17 cellular contexts compared by ENCODE assay signal in the genomic region with DNA sequence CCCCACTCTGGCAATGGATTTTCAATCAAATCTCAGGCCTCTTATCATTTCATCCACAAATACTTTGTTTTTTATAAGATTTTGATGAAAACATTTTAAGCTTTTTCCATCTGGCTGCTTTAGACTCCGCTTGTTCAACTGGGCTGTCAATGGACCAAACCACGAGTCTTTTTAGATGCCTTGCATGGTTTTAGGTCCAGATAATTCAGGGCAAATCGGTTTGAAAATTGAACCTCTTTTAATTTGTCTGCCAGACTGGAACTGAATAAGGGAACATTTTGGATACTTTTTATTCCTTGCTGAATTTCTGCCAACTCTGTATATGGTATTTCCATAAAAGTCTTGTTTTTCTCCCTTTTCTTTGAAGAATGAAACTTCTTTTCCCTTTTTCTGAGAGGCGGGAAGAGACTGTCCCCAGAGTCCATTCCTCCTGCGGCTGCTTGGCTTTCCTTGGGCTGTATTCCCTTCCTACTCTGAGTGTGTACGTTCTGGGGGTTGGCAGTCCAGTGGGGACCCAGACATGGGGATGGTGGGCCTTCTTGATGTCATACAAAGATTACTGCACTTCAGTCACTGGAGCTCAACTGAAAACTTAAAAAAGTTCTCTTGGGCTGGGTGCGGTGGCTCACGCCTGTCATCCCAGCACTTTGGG. TPM values are rescaled to one million over a fixed set of nuclear protein-coding genes. Genes with fewer than 3 reads are reported as not detected.
A peak's percentile ranks its signal among the peaks of the same experiment; 100 is the strongest.
DNase-seq lines count a peak whose midpoint lies in the region; ATAC-seq and TF ChIP-seq lines count a peak whose summit lies in the region.
"Had no signal": no experiment of that assay in that cellular context is flagged by ENCODE, and none has a peak within 500 bp of the region (broad histone marks: within the 10 kb centered on the region; RNA-seq: fewer than 3 reads in every experiment).

No MANE protein-coding gene starts in this region.

- POLR2A ChIA-PET in T-cell (lab: Charles Lee) = no interaction called here

- peaks cover 4% of the 10 kb centered on the region for H3K27me3 Mint-ChIP-seq in nephron progenitor cell (ENCODE audit: low read depth, poor library complexity)
- no peaks in the 10 kb centered on the region for H3K27me3 Mint-ChIP-seq in T-cell

- ATAC-seq in thoracic aorta (ENCODE audit: insufficient number of reproducible peaks, low FRiP score, low read depth) (no peak), T-cell (replicated peaks in 1 of 4) (no peak)

- no peaks in the 10 kb centered on the region for H3K9me3 ChIP-seq in SJSA1 (replicated peaks)
- H3K9me3 ChIP-seq in thoracic aorta = no peaks in the 10 kb centered on the region
- H3K9me3 ChIP-seq: neutrophil had no signal

- H3K4me1 Mint-ChIP-seq in nephron progenitor cell (peaks cover 28% of the 10 kb centered on the region), T-cell (no peaks in the 10 kb centered on the region)

- H3K4me3 Mint-ChIP-seq in nephron progenitor cell (no peak overlapping the region), T-cell (no peak overlapping the region)
- H3K4me3 Mint-ChIP-seq: T-helper 1 cell treated with Interleukin-12 subunit alpha and Interleukin-12 subunit beta and Interleukin-4 antibody, amounts not matched to agents 30 μg/mL and 1 μg/mL, for 36 hours had no signal

- H3K36me3 Mint-ChIP-seq in nephron progenitor cell (ENCODE audit: low read depth) (peaks cover 8% of the 10 kb centered on the region), T-cell (no peaks in the 10 kb centered on the region)

- H3K27ac Mint-ChIP-seq in nephron progenitor cell (peak overlapping the region; percentile 39), T-cell (no peak overlapping the region)
- H3K27ac Mint-ChIP-seq: T-helper 1 cell treated with Interleukin-12 subunit alpha and Interleukin-12 subunit beta and Interleukin-4 antibody, amounts not matched to agents 30 μg/mL and 1 μg/mL, for 36 hours had no signal

- peak overlapping the region; percentile 8 for H3K27ac ChIP-seq in SJSA1
- H3K27ac ChIP-seq in thoracic aorta = peak overlapping the region; percentile 54 to 70
- H3K27ac ChIP-seq: neutrophil had no signal

- H3K4me1 ChIP-seq in SJSA1 (replicated peaks) (peaks cover 42% of the 10 kb centered on the region), thoracic aorta (ENCODE audit: control insufficient read depth in 1 of 2, low read depth in 2 of 2) (peaks cover 23 to 39% of the 10 kb centered on the region in 2 donors)

- H3K4me3 ChIP-seq in SJSA1 (no peak overlapping the region), thoracic aorta (peak overlapping the region; percentile 6)

- no peak for TF ChIP-seq CTCF in nephron progenitor cell (IDR thresholded peaks at IDR 0.05)
- no peak for TF ChIP-seq CTCF in thoracic aorta (IDR thresholded peaks at IDR 0.05)

- H3K9me3 Mint-ChIP-seq in nephron progenitor cell (peaks cover 16% of the 10 kb centered on the region), T-cell (no peaks in the 10 kb centered on the region)
- H3K9me3 Mint-ChIP-seq: T-helper 1 cell treated with Interleukin-12 subunit alpha and Interleukin-12 subunit beta and Interleukin-4 antibody, amounts not matched to agents 30 μg/mL and 1 μg/mL, for 36 hours had no signal

- CTCF ChIA-PET in T-cell (lab: Charles Lee) = no interaction called here

- DNase-seq in SJSA1 (ENCODE audit: low read depth in 1 of 2, low spot score in 2 of 2) (no peak), fibroblast of peridontal ligament (ENCODE audit: extremely low read depth) (peak; percentile 68), nephron progenitor cell (no peak), thoracic aorta (ENCODE audit: low spot score) (no peak), cerebellar cortex (ENCODE audit: low spot score) (no peak), NCI-H510A treated with DMSO at 0.1 percent for 48 hours (lab: John Stamatoyannopoulos, UW) (no peak), T-cell (no peak), nucleus accumbens (lab: John Stamatoyannopoulos, UW) (no peak)
- DNase-seq: activated CD4-positive, CD25-positive, alpha-beta regulatory T cell treated with anti-CD3 and anti-CD28 coated beads, Interleukin-2, amount 50 U/mL, for 72 hours; activated CD8-positive, alpha-beta memory T cell treated with anti-CD3 and anti-CD28 coated beads, Interleukin-2, amount 50 U/mL, for 48 hours; activated naive CD4-positive, alpha-beta T cell; effector memory CD4-positive, alpha-beta T cell; mesendoderm; NCI-H82; stimulated activated naive CD4-positive, alpha-beta T cell had no signal

- no peaks in the 10 kb centered on the region; the same call in 1 of the 2 replicates for H3K36me3 ChIP-seq in SJSA1
- H3K36me3 ChIP-seq in thoracic aorta = no peaks in the 10 kb centered on the region
- H3K36me3 ChIP-seq: neutrophil had no signal

- H3K27me3 ChIP-seq in SJSA1 (replicated peaks) (no peaks in the 10 kb centered on the region), thoracic aorta (replicated peaks; ENCODE audit: insufficient read depth) (no peaks in the 10 kb centered on the region)
- H3K27me3 ChIP-seq: neutrophil had no signal

RNA-seq across cellular contexts. Expression of gene CNN3, which starts 46.5 kb away (rescaled TPM):
- 543 and 602 TPM in 2 replicates for total RNA-seq in SJSA1 (2014; rRNA removed; shearing (Covaris generic))
- total RNA-seq in thoracic aorta (100 to 1,000 TPM; 225 to 257 TPM), T-cell (1 to 10 TPM; 2.0 to 7.3 (median 5.0) TPM)

Comparison
In these comparisons a context has a peak if more than half of its experiments do, and no peak if none do; other contexts are left out.
1. RNA of gene CNN3, which starts 46.5 kb away (total RNA-seq): 543 to 602 TPM in SJSA1 and 225 to 257 TPM in thoracic aorta; 2.0 to 7.3 TPM in T-cell; every median in the first group is over 10 times any median in the second.